In genomic region chr10:58512470-58513188, GRCh38 we compare ENCODE assay signal across 9 cellular contexts. TPM values are rescaled to one million over a fixed set of nuclear protein-coding genes. Genes with fewer than 3 reads are reported as not detected.
DNase-seq lines count a peak whose midpoint lies in the region; ATAC-seq and TF ChIP-seq lines count a peak whose summit lies in the region.
"Had no signal": no experiment of that assay in that cellular context is flagged by ENCODE, and none has a peak within 500 bp of the region (broad histone marks: within the 10 kb centered on the region; RNA-seq: fewer than 3 reads in every experiment).

A gene with protein sequence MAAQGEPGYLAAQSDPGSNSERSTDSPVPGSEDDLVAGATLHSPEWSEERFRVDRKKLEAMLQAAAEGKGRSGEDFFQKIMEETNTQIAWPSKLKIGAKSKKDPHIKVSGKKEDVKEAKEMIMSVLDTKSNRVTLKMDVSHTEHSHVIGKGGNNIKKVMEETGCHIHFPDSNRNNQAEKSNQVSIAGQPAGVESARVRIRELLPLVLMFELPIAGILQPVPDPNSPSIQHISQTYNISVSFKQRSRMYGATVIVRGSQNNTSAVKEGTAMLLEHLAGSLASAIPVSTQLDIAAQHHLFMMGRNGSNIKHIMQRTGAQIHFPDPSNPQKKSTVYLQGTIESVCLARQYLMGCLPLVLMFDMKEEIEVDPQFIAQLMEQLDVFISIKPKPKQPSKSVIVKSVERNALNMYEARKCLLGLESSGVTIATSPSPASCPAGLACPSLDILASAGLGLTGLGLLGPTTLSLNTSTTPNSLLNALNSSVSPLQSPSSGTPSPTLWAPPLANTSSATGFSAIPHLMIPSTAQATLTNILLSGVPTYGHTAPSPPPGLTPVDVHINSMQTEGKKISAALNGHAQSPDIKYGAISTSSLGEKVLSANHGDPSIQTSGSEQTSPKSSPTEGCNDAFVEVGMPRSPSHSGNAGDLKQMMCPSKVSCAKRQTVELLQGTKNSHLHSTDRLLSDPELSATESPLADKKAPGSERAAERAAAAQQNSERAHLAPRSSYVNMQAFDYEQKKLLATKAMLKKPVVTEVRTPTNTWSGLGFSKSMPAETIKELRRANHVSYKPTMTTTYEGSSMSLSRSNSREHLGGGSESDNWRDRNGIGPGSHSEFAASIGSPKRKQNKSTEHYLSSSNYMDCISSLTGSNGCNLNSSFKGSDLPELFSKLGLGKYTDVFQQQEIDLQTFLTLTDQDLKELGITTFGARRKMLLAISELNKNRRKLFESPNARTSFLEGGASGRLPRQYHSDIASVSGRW (plus strand): TSS chr10:58512872. CDS start chr10:58513144, 272 bp downstream.

- peaks cover 47% of the 10 kb centered on the region for H3K79me2 ChIP-seq in osteoblast (ENCODE audit: insufficient read depth, low read length)

- peak in 1 of 2 donors; percentile 44 for TF ChIP-seq POLR2A in adrenal gland (IDR thresholded peaks at IDR 0.05)

- 0 to 3% (median 1%) methylated on average over 26 to 83 of the region's 83 CpGs for WGBS in adrenal gland, 4 donors

- ATAC-seq in left cardiac atrium (peak; percentile 88 to 90), GM19324 (IDR thresholded peaks at IDR 0.05; ENCODE audit: low FRiP score, unreplicated experiment) (no peak), HG03565 (IDR thresholded peaks at IDR 0.05; ENCODE audit: unreplicated experiment) (no peak)

- intact Hi-C loops in adrenal gland (cut with DNase I): no loop called here
- intact Hi-C loops in left cardiac atrium (cut with DNase I): no loop called here

- peak within 1 kb of the TSS in 4 of 5 donors; percentile 37 to 83 (median 59) for H3K27ac ChIP-seq in adrenal gland
- peak within 1 kb of the TSS; percentile 88 for H3K27ac ChIP-seq in osteoblast (ENCODE audit: low read depth, low read length)

- H3K9me3 ChIP-seq in MG63: no peaks in the 10 kb centered on the region
- H3K9me3 ChIP-seq in adrenal gland (replicated peaks in 1 of 3): no peaks in the 10 kb centered on the region
- H3K9me3 ChIP-seq in osteoblast (ENCODE audit: low read depth, low read length): no peaks in the 10 kb centered on the region

- H4K20me1 ChIP-seq in osteoblast (ENCODE audit: insufficient read depth, low read length): peaks cover 11% of the 10 kb centered on the region

- H3K4me3 ChIP-seq in MG63 (peak within 1 kb of the TSS; percentile 71), adrenal gland (peak within 1 kb of the TSS in 2 of 4 donors; percentile 50 to 80), osteoblast (ENCODE audit: insufficient read depth, low read length) (peak within 1 kb of the TSS; percentile 90)

- H3K36me3 ChIP-seq in MG63 (no peaks in the 10 kb centered on the region), adrenal gland (replicated peaks in 1 of 2) (no peaks in the 10 kb centered on the region), osteoblast (ENCODE audit: insufficient read depth, low read length) (no peaks in the 10 kb centered on the region)

- H3K4me2 ChIP-seq in osteoblast (ENCODE audit: insufficient read depth, low read length): peak within 1 kb of the TSS; percentile 94

- TF ChIP-seq CTCF in adrenal gland (IDR thresholded peaks at IDR 0.05) (no peak), osteoblast (IDR thresholded peaks at IDR 0.05; ENCODE audit: extremely low read depth, low read depth, low read length) (no peak)

- peak; percentile 37 for DNase-seq in NCI-H510A treated with DMSO at 0.1 percent for 48 hours (lab: John Stamatoyannopoulos, UW)
- DNase-seq in NCI-H510A (lab: John Stamatoyannopoulos, UW): no peak
- DNase-seq in MG63: peak; percentile 57
- peak; percentile 8 to 58 (median 28) for DNase-seq in adrenal gland
- DNase-seq in left cardiac atrium: peak; percentile 58
- DNase-seq in osteoblast (ENCODE audit: insufficient read length, low spot score, missing footprints): peak; percentile 96
- DNase-seq: DND-41 had no signal

- H3K4me1 ChIP-seq in adrenal gland (replicated peaks in 1 of 2): peaks cover 0 to 8% of the 10 kb centered on the region in 2 donors
- H3K4me1 ChIP-seq in osteoblast (ENCODE audit: insufficient read depth, low read length): peaks cover 45% of the 10 kb centered on the region

- H2AFZ ChIP-seq in osteoblast (ENCODE audit: low read length): peak within 1 kb of the TSS; percentile 80

- H3K27me3 ChIP-seq in MG63 (no peaks in the 10 kb centered on the region), adrenal gland (no peaks in the 10 kb centered on the region), osteoblast (ENCODE audit: insufficient read depth, low read length) (no peaks in the 10 kb centered on the region)

RNA-seq across cellular contexts. Expression of the gene that starts here (rescaled TPM):
- total RNA-seq in MG63 (2014; rRNA removed; shearing (Covaris generic); ENCODE audit: low replicate concordance): 15.2 and 21.8 TPM in 2 replicates
- total RNA-seq in adrenal gland (10 to 100 TPM in 4 of 8 donors, 1 to 10 TPM in 4; 5.9 to 25.9 (median 11.4) TPM), left cardiac atrium (10 to 100 TPM; 13.0 to 14.2 TPM), osteoblast (210 and 254 TPM in 2 replicates)
- 1 to 10 TPM; 4.5 to 5.9 (median 5.7) TPM for polyA plus RNA-seq in adrenal gland

Comparison
In these comparisons a context has a peak if more than half of its experiments do, and no peak if none do; other contexts are left out.
1. ATAC-seq: peak in left cardiac atrium (2 of 2); none in GM19324 (single experiment) and HG03565 (single experiment).